Comparison of ENCODE assay signal across 1 cellular context in the genomic region with DNA sequence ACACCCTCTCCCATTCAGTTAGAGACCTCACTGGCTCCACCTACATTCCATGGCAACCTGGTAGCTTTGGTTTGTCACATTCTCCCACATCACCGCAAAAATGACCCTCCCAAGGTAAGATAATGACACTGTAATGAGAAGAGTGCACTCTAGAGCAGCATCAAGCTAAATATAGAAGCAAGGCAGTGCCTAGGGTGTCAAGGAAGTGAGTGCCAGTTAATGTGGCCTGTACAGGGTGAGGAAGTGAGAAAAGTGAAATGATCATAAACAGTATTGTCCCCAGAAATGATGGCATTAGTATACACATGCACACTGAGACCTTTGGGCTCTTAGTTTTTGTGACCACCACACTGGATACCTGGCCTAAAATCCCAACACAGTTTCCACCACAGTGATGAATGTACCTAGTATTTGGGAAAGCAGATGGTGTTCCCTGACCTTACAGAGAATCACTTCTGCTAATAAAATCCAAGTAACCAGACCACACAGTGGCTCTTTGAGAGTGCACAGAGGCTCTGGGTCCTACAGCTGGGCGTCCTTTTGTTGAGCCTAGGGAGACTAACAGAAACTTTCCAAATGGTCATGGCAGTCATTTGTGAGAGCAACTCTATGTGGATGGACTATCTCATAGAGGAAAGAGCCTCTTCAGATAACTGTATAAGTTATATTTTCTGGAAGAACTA.
TF ChIP-seq lines count a peak whose summit lies in the region.

No MANE protein-coding gene starts in this region.

TF ChIP-seq in H1, 55 proteins besides CTCF, POLR2A, EP300 and RAD21 (continued from another document):
- TF ChIP-seq, protein P1, sequence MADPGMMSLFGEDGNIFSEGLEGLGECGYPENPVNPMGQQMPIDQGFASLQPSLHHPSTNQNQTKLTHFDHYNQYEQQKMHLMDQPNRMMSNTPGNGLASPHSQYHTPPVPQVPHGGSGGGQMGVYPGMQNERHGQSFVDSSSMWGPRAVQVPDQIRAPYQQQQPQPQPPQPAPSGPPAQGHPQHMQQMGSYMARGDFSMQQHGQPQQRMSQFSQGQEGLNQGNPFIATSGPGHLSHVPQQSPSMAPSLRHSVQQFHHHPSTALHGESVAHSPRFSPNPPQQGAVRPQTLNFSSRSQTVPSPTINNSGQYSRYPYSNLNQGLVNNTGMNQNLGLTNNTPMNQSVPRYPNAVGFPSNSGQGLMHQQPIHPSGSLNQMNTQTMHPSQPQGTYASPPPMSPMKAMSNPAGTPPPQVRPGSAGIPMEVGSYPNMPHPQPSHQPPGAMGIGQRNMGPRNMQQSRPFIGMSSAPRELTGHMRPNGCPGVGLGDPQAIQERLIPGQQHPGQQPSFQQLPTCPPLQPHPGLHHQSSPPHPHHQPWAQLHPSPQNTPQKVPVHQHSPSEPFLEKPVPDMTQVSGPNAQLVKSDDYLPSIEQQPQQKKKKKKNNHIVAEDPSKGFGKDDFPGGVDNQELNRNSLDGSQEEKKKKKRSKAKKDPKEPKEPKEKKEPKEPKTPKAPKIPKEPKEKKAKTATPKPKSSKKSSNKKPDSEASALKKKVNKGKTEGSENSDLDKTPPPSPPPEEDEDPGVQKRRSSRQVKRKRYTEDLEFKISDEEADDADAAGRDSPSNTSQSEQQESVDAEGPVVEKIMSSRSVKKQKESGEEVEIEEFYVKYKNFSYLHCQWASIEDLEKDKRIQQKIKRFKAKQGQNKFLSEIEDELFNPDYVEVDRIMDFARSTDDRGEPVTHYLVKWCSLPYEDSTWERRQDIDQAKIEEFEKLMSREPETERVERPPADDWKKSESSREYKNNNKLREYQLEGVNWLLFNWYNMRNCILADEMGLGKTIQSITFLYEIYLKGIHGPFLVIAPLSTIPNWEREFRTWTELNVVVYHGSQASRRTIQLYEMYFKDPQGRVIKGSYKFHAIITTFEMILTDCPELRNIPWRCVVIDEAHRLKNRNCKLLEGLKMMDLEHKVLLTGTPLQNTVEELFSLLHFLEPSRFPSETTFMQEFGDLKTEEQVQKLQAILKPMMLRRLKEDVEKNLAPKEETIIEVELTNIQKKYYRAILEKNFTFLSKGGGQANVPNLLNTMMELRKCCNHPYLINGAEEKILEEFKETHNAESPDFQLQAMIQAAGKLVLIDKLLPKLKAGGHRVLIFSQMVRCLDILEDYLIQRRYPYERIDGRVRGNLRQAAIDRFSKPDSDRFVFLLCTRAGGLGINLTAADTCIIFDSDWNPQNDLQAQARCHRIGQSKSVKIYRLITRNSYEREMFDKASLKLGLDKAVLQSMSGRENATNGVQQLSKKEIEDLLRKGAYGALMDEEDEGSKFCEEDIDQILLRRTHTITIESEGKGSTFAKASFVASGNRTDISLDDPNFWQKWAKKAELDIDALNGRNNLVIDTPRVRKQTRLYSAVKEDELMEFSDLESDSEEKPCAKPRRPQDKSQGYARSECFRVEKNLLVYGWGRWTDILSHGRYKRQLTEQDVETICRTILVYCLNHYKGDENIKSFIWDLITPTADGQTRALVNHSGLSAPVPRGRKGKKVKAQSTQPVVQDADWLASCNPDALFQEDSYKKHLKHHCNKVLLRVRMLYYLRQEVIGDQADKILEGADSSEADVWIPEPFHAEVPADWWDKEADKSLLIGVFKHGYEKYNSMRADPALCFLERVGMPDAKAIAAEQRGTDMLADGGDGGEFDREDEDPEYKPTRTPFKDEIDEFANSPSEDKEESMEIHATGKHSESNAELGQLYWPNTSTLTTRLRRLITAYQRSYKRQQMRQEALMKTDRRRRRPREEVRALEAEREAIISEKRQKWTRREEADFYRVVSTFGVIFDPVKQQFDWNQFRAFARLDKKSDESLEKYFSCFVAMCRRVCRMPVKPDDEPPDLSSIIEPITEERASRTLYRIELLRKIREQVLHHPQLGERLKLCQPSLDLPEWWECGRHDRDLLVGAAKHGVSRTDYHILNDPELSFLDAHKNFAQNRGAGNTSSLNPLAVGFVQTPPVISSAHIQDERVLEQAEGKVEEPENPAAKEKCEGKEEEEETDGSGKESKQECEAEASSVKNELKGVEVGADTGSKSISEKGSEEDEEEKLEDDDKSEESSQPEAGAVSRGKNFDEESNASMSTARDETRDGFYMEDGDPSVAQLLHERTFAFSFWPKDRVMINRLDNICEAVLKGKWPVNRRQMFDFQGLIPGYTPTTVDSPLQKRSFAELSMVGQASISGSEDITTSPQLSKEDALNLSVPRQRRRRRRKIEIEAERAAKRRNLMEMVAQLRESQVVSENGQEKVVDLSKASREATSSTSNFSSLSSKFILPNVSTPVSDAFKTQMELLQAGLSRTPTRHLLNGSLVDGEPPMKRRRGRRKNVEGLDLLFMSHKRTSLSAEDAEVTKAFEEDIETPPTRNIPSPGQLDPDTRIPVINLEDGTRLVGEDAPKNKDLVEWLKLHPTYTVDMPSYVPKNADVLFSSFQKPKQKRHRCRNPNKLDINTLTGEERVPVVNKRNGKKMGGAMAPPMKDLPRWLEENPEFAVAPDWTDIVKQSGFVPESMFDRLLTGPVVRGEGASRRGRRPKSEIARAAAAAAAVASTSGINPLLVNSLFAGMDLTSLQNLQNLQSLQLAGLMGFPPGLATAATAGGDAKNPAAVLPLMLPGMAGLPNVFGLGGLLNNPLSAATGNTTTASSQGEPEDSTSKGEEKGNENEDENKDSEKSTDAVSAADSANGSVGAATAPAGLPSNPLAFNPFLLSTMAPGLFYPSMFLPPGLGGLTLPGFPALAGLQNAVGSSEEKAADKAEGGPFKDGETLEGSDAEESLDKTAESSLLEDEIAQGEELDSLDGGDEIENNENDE (IDR thresholded peaks at IDR 0.05; ENCODE audit: insufficient replicate concordance, low read length): no peak
- TF ChIP-seq POLR2AphosphoS5 (IDR thresholded peaks at IDR 0.05; ENCODE audit: low read depth, low read length) (peak; percentile 60; the same call in 1 of the 2 replicates), GABPA (IDR thresholded peaks at IDR 0.05; ENCODE audit: borderline replicate concordance, insufficient read depth, low read length) (no peak), CHD1 (IDR thresholded peaks at IDR 0.05; ENCODE audit: low read depth, low read length) (no peak), EZH2 (IDR thresholded peaks at IDR 0.05; ENCODE audit: low read depth, low read length, severe bottlenecking) (no peak), RNF2 (IDR thresholded peaks at IDR 0.05; ENCODE audit: borderline replicate concordance, low read depth, low read length, missing control alignments, poor library complexity, severe bottlenecking) (no peak), BACH1 (IDR thresholded peaks at IDR 0.05; ENCODE audit: low read length) (no peak), SIN3A (conservative IDR thresholded peaks at IDR 0.05 in 1 of 2, IDR thresholded peaks at IDR 0.05 in 1 of 2; ENCODE audit: low read depth in 1 of 2, low read length in 2 of 2) (no peak), JUN (IDR thresholded peaks at IDR 0.05; ENCODE audit: low read depth, low read length) (no peak)
- TF ChIP-seq, protein P2, sequence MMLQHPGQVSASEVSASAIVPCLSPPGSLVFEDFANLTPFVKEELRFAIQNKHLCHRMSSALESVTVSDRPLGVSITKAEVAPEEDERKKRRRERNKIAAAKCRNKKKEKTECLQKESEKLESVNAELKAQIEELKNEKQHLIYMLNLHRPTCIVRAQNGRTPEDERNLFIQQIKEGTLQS (IDR thresholded peaks at IDR 0.05; ENCODE audit: insufficient read depth, low read depth, low read length): no peak
